In genomic region chr3:159884661-159885402, GRCh38 we compare ENCODE assay signal across 8 cellular contexts. TPM values are rescaled to one million over a fixed set of nuclear protein-coding genes. Genes with fewer than 3 reads are reported as not detected.
DNase-seq lines count a peak whose midpoint lies in the region; ATAC-seq, FAIRE-seq and TF ChIP-seq lines count a peak whose summit lies in the region.

No MANE protein-coding gene starts in this region.

- FAIRE-seq in G401.6 (lab: Jason Lieb, UNC) (peak; percentile 86), bronchial epithelial cell (lab: Jason Lieb, UNC) (no peak)

- ATAC-seq in GM23338 (peak; percentile 62), lung (ENCODE audit: insufficient read depth, low FRiP score) (no peak), GM19463 (IDR thresholded peaks at IDR 0.05; ENCODE audit: unreplicated experiment) (no peak)

- intact Hi-C loops in activated naive CD4-positive, alpha-beta T cell treated with anti-CD3 and anti-CD28 coated beads for 36 hours (cut with micrococcal nuclease) = loop anchor here (1.0 to 10.0 kb wide), 5 partner anchors 118 to 602 kb away; no protein-coding TSS in a partner anchor

- H3K27ac Mint-ChIP-seq in GM23338 = no peak overlapping the region
- no peak overlapping the region for H3K27ac Mint-ChIP-seq in activated naive CD4-positive, alpha-beta T cell treated with anti-CD3 and anti-CD28 coated beads for 36 hours

- CTCF ChIA-PET in activated naive CD4-positive, alpha-beta T cell treated with anti-CD3 and anti-CD28 coated beads for 36 hours (lab: Charles Lee) = interaction anchor here (0.6 to 5.4 kb wide), 27 partner anchors 8 to 601 kb away, joined by 3 to 87 read pairs (median 4); partner anchors contain the start of gene IL12A

- peak; percentile 54 to 59 for TF ChIP-seq CTCF in GM23338 (conservative IDR thresholded peaks at IDR 0.05; ENCODE audit: low read depth in 2 of 2)
- TF ChIP-seq CTCF in bronchial epithelial cell (IDR thresholded peaks at IDR 0.05; ENCODE audit: insufficient read depth, low read length, severe bottlenecking) = peak; percentile 42
- TF ChIP-seq CTCF in lung (IDR thresholded peaks at IDR 0.05; ENCODE audit: control extremely low read depth, extremely low read depth) = peak; percentile 27

- no peak overlapping the region for H2AFZ ChIP-seq in GM23338

- H3K27me3 Mint-ChIP-seq in GM23338 (ENCODE audit: insufficient read depth, low read depth, poor library complexity) = no peaks in the 10 kb centered on the region
- peaks cover 5% of the 10 kb centered on the region for H3K27me3 Mint-ChIP-seq in activated naive CD4-positive, alpha-beta T cell treated with anti-CD3 and anti-CD28 coated beads for 36 hours (ENCODE audit: low read depth)

- peaks cover under 1% of the 10 kb centered on the region; the same call in 1 of the 2 replicates for H3K79me2 ChIP-seq in GM23338 (replicated peaks; ENCODE audit: insufficient read depth)

- H3K4me3 ChIP-seq in GM23338 = no peak overlapping the region
- H3K4me3 ChIP-seq in bronchial epithelial cell (ENCODE audit: low read depth, low read length) = no peak overlapping the region
- H3K4me3 ChIP-seq in lung = no peak overlapping the region

- H3K4me2 ChIP-seq in GM23338 = no peak overlapping the region

- no peaks in the 10 kb centered on the region for H3K36me3 ChIP-seq in GM23338 (ENCODE audit: insufficient read depth)
- H3K36me3 ChIP-seq in bronchial epithelial cell (ENCODE audit: control insufficient read depth, insufficient read depth, low read length) = no peaks in the 10 kb centered on the region
- peaks cover 2 to 4% of the 10 kb centered on the region in 2 donors for H3K36me3 ChIP-seq in lung (ENCODE audit: control insufficient read depth in 2 of 2, insufficient read depth in 2 of 2, low read length in 2 of 2)

- no peaks in the 10 kb centered on the region for H3K9me3 Mint-ChIP-seq in GM23338
- H3K9me3 Mint-ChIP-seq in activated naive CD4-positive, alpha-beta T cell treated with anti-CD3 and anti-CD28 coated beads for 36 hours = no peaks in the 10 kb centered on the region

- no peaks in the 10 kb centered on the region for H3F3A ChIP-seq in GM23338 (replicated peaks; ENCODE audit: low read depth)

- peaks cover 20% of the 10 kb centered on the region for H3K4me1 Mint-ChIP-seq in GM23338
- H3K4me1 Mint-ChIP-seq in activated naive CD4-positive, alpha-beta T cell treated with anti-CD3 and anti-CD28 coated beads for 36 hours (ENCODE audit: low read depth) = no peaks in the 10 kb centered on the region

- no peaks in the 10 kb centered on the region for H3K9me3 ChIP-seq in lung (ENCODE audit: control insufficient read depth in 2 of 2, insufficient read depth in 1 of 2, low read length in 1 of 2)

- no peaks in the 10 kb centered on the region for H4K20me1 ChIP-seq in GM23338 (replicated peaks; ENCODE audit: insufficient read depth)

- DNase-seq in GM23338 (ENCODE audit: low spot score) = peak; percentile 69
- DNase-seq in NCI-H2227 (lab: John Stamatoyannopoulos, UW; ENCODE audit: unreplicated experiment) = peak; percentile 23
- DNase-seq in bronchial epithelial cell (ENCODE audit: low read depth) = peak; percentile 61
- DNase-seq in lung (ENCODE audit: low spot score) = no peak
- no peak for DNase-seq in activated naive CD4-positive, alpha-beta T cell treated with anti-CD3 and anti-CD28 coated beads for 36 hours
- no peak for DNase-seq in stimulated activated CD4-positive, alpha-beta T cell treated with anti-CD3 and anti-CD28 coated beads, Interleukin-12 subunit alpha, Interleukin-12 subunit beta, amount 100 ng/mL, for 4 hours

- H3K4me3 Mint-ChIP-seq in GM23338 = no peak overlapping the region
- H3K4me3 Mint-ChIP-seq in activated naive CD4-positive, alpha-beta T cell treated with anti-CD3 and anti-CD28 coated beads for 36 hours = no peak overlapping the region

- 68 to 69% methylated on average over 3 of the region's 3 CpGs for WGBS in lung, 2 donors

- peaks cover 19% of the 10 kb centered on the region; the same call in 1 of the 2 replicates for H3K4me1 ChIP-seq in GM23338 (ENCODE audit: insufficient read depth)
- peaks cover 9 to 41% of the 10 kb centered on the region in 2 donors for H3K4me1 ChIP-seq in lung (ENCODE audit: control insufficient read depth in 2 of 2, insufficient read depth in 2 of 2, low read length in 2 of 2)

- H3K9me2 ChIP-seq in GM23338 (ENCODE audit: insufficient read depth) = no peaks in the 10 kb centered on the region

- H3K36me3 Mint-ChIP-seq in GM23338 (ENCODE audit: low read depth) = peaks cover 3% of the 10 kb centered on the region; the same call in 2 of the 3 replicates
- no peaks in the 10 kb centered on the region for H3K36me3 Mint-ChIP-seq in activated naive CD4-positive, alpha-beta T cell treated with anti-CD3 and anti-CD28 coated beads for 36 hours (ENCODE audit: low read depth)

- no peaks in the 10 kb centered on the region for H3K27me3 ChIP-seq in GM23338 (ENCODE audit: insufficient read depth)
- no peaks in the 10 kb centered on the region for H3K27me3 ChIP-seq in bronchial epithelial cell (ENCODE audit: control insufficient read depth, insufficient read depth, low read length)
- no peaks in the 10 kb centered on the region for H3K27me3 ChIP-seq in lung (ENCODE audit: control insufficient read depth, insufficient read depth)

- H3K27ac ChIP-seq in GM23338 (ENCODE audit: low read depth) = no peak overlapping the region
- peak overlapping the region in 1 of 2 donors; percentile 10 for H3K27ac ChIP-seq in lung (ENCODE audit: low read depth in 1 of 2, low read length in 1 of 2)

TF ChIP-seq in GM23338, 12 proteins besides CTCF, POLR2A, EP300 and RAD21 (continues in another document):
- TF ChIP-seq NANOG (IDR thresholded peaks at IDR 0.05; ENCODE audit: borderline replicate concordance) = no peak
- TF ChIP-seq JUNB (IDR thresholded peaks at IDR 0.05; ENCODE audit: unreplicated experiment) = no peak
- TF ChIP-seq EZH2phosphoT487 (IDR thresholded peaks at IDR 0.05; ENCODE audit: unreplicated experiment) = no peak
- no peak for TF ChIP-seq EZH2 (IDR thresholded peaks at IDR 0.05; ENCODE audit: low read depth, unreplicated experiment)
- TF ChIP-seq STAT1 (IDR thresholded peaks at IDR 0.05; ENCODE audit: unreplicated experiment) = no peak
- TF ChIP-seq POLR2AphosphoS5 (IDR thresholded peaks at IDR 0.05; ENCODE audit: low read depth) = no peak
- TF ChIP-seq CREB1 (CRISPR knock-in tag; IDR thresholded peaks at IDR 0.05; ENCODE audit: low read depth) = no peak
- TF ChIP-seq ETS1 (IDR thresholded peaks at IDR 0.05) = no peak
- TF ChIP-seq ZNF331 (CRISPR knock-in tag; IDR thresholded peaks at IDR 0.05; ENCODE audit: low read depth) = no peak

RNA-seq across cellular contexts. Expression of gene SCHIP1, which starts 45.2 kb away (rescaled TPM):
- 12.2 and 17.3 TPM in 2 replicates for total RNA-seq in GM23338 (2014; rRNA removed; shearing (Covaris generic))
- polyA plus RNA-seq in GM23338 (2016; fragmentation: Nextera tagmentation; extraction: Ambion mirVana) = 9.5 and 17.1 TPM in 2 replicates
- total RNA-seq in bronchial epithelial cell = 0.64 and 1.3 TPM in 2 replicates
- 10 to 100 TPM; 12.4 to 19.6 TPM for total RNA-seq in lung
- 10 to 100 TPM in 1 of 2 donors, 1 to 10 TPM in 1; 6.9 to 15.2 TPM for polyA plus RNA-seq in lung
- total RNA-seq in activated naive CD4-positive, alpha-beta T cell treated with anti-CD3 and anti-CD28 coated beads for 36 hours = not detected

Comparison
In these comparisons a context has a peak if more than half of its experiments do, and no peak if none do; other contexts are left out.
1. DNase-seq: peak in GM23338 (single experiment), NCI-H2227 (single experiment) and bronchial epithelial cell (single experiment); none in lung (single experiment), activated naive CD4-positive, alpha-beta T cell treated with anti-CD3 and anti-CD28 coated beads for 36 hours (single experiment) and stimulated activated CD4-positive, alpha-beta T cell treated with anti-CD3 and anti-CD28 coated beads, Interleukin-12 subunit alpha, Interleukin-12 subunit beta, amount 100 ng/mL, for 4 hours (single experiment).
2. Peak in every context shown above with its lines, with median percentiles within 50 percentile points of each other: CTCF ChIP-seq.